11 cellular contexts compared by ENCODE assay signal in the genomic region with DNA sequence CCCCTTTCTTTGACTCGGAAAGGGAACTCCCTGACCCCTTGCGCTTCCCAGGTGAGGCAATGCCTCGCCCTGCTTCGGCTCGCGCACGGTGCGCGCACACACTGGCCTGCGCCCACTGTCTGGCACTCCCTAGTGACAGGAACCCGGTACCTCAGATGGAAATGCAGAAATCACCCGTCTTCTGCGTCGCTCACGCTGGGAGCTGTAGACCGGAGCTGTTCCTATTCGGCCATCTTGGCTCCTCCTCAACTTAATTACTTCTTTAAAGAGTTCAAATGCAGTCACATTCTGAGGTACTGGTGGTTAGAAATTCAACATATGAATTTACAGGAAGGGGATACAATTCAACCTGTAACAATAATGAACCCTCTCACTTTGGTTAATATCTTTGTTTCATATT. TPM values are rescaled to one million over a fixed set of nuclear protein-coding genes. Genes with fewer than 3 reads are reported as not detected.
DNase-seq lines count a peak whose midpoint lies in the region; ATAC-seq and TF ChIP-seq lines count a peak whose summit lies in the region.
"Not testable (repeated sequence)": the region's sequence is repeated elsewhere in the genome, so short reads cannot be mapped to it uniquely, and the experiment has no call there.
"Had no signal": no experiment of that assay in that cellular context is flagged by ENCODE, and none has a peak within 500 bp of the region (broad histone marks: within the 10 kb centered on the region; RNA-seq: fewer than 3 reads in every experiment).

No MANE protein-coding gene starts in this region.

- not testable (repeated sequence) for H3K36me3 ChIP-seq in PC-9 (ENCODE audit: low read depth); iPS-15b (ENCODE audit: control insufficient read depth, insufficient read depth, low read length)

- H3K27ac ChIP-seq in PC-9, result peak overlapping the region; percentile 48

- H3K4me3 ChIP-seq in PC-9 (peak overlapping the region; percentile 75), iPS-15b (ENCODE audit: low read depth, low read length) (peak overlapping the region; percentile 15)

- not testable (repeated sequence) for H3K9me2 ChIP-seq in PC-9 (ENCODE audit: insufficient read depth)

- not testable (repeated sequence) for H3F3A ChIP-seq in PC-9 (ENCODE audit: insufficient read depth, low read depth)

- peaks cover 27% of the 10 kb centered on the region for H3K4me1 Mint-ChIP-seq in central memory CD8-positive, alpha-beta T cell
- not testable (repeated sequence) for H3K4me1 Mint-ChIP-seq in progenitor cell of endocrine pancreas (ENCODE audit: low read depth)

- H3K36me3 Mint-ChIP-seq in central memory CD8-positive, alpha-beta T cell (ENCODE audit: insufficient read depth); progenitor cell of endocrine pancreas (ENCODE audit: insufficient read depth): not testable (repeated sequence)

- peaks cover 12% of the 10 kb centered on the region for H3K4me1 ChIP-seq in PC-9 (replicated peaks; ENCODE audit: insufficient read depth)
- not testable (repeated sequence) for H3K4me1 ChIP-seq in iPS-15b (ENCODE audit: control insufficient read depth, insufficient read depth, low read length)

- H3K4me3 Mint-ChIP-seq in central memory CD8-positive, alpha-beta T cell, result not testable (repeated sequence)
- H3K4me3 Mint-ChIP-seq in progenitor cell of endocrine pancreas (ENCODE audit: low read depth), result peak overlapping the region; percentile 59

- H3K27me3 ChIP-seq in PC-9 (ENCODE audit: insufficient read depth, low read depth); iPS-15b (ENCODE audit: control insufficient read depth, insufficient read depth, low read length): not testable (repeated sequence)

- not testable (repeated sequence) for TF ChIP-seq CTCF in PC-9 (conservative IDR thresholded peaks at IDR 0.05); progenitor cell of endocrine pancreas (IDR thresholded peaks at IDR 0.05; ENCODE audit: unreplicated experiment)

- H3K27me3 Mint-ChIP-seq in central memory CD8-positive, alpha-beta T cell; progenitor cell of endocrine pancreas: not testable (repeated sequence)

- H3K79me2 ChIP-seq in PC-9 (ENCODE audit: low read depth), result not testable (repeated sequence)

- BruUV-seq in PC-9 (replicated peaks; lab: Mats Ljungman, UMichigan), result not testable (repeated sequence)

- not testable (repeated sequence) for ATAC-seq in central memory CD8-positive, alpha-beta T cell (replicated peaks; ENCODE audit: extremely low read depth, poor library complexity, severe bottlenecking)

- not testable (repeated sequence) for H4K20me1 ChIP-seq in PC-9 (ENCODE audit: insufficient read depth)

- not testable (repeated sequence) for H3K9ac ChIP-seq in iPS-15b (ENCODE audit: low read depth, low read length)

- intact Hi-C loops in PC-9 (cut with micrococcal nuclease; ENCODE audit: unreplicated experiment), result not testable (repeated sequence)

- H3K4me2 ChIP-seq in PC-9, result peak overlapping the region; percentile 97

- POLR2A ChIA-PET in PC-9 (lab: Charles Lee; ENCODE audit: unreplicated experiment), result not testable (repeated sequence)

- H3K27ac Mint-ChIP-seq in central memory CD8-positive, alpha-beta T cell (ENCODE audit: low read depth), result peak overlapping the region; percentile 84
- H3K27ac Mint-ChIP-seq in progenitor cell of endocrine pancreas, result not testable (repeated sequence)

- not testable (repeated sequence) for H3K9me3 Mint-ChIP-seq in central memory CD8-positive, alpha-beta T cell
- peaks cover 19% of the 10 kb centered on the region for H3K9me3 Mint-ChIP-seq in progenitor cell of endocrine pancreas (ENCODE audit: low read depth)

- H2AFZ ChIP-seq in PC-9, result peak overlapping the region; percentile 99

- peaks cover 13% of the 10 kb centered on the region for H3K9me3 ChIP-seq in PC-9 (ENCODE audit: insufficient read depth, low read depth)
- H3K9me3 ChIP-seq in iPS-15b (ENCODE audit: control insufficient read depth, insufficient read depth, low read length), result not testable (repeated sequence)

- DNase-seq in ELF-1 (ENCODE audit: low read depth, low spot score) (peak; percentile 70), NCI-H1105 (lab: John Stamatoyannopoulos, UW) (peak; percentile 5), NCI-H510A treated with DMSO at 0.1 percent for 48 hours (lab: John Stamatoyannopoulos, UW) (peak; percentile 14), PC-9 (peak in 1 of 2 experiments; percentile 61)
- DNase-seq in central memory CD8-positive, alpha-beta T cell (ENCODE audit: low spot score in 2 of 2); progenitor cell of endocrine pancreas (ENCODE audit: low spot score, unreplicated experiment): not testable (repeated sequence)

- CTCF ChIA-PET in PC-9 (lab: Charles Lee), result not testable (repeated sequence)

RNA-seq across cellular contexts. Expression of a gene that starts 10.4 kb away (rescaled TPM):
- total RNA-seq in PC-9 (2021), result 0.31 and 0.63 TPM in 2 replicates
- total RNA-seq in progenitor cell of endocrine pancreas, result 0.65 and 1.00 TPM in 2 replicates

RNA-seq across cellular contexts. Expression of a gene that starts 36.9 kb away (rescaled TPM):
- total RNA-seq in PC-9 (2021), result 18.9 TPM in 2 replicates
- total RNA-seq in progenitor cell of endocrine pancreas, result 26.2 and 29.5 TPM in 2 replicates

RNA-seq across cellular contexts. Expression of a gene that starts 40.6 kb away (rescaled TPM):
- not detected in 2 replicates for total RNA-seq in PC-9 (2021)
- not detected in 2 replicates for total RNA-seq in progenitor cell of endocrine pancreas
- total RNA-seq: Caco-2; CD4-positive, alpha-beta memory T cell; H4; MCF 10A had no signal

RNA-seq across cellular contexts. Expression of a gene that starts 47.3 kb away (rescaled TPM):
- total RNA-seq in PC-9 (2021) (8.0 and 9.2 TPM in 2 replicates), progenitor cell of endocrine pancreas (15.1 and 16.9 TPM in 2 replicates)
